ENCODE assay signal across 1 cellular context in genomic region chr5:125401724-125402622, GRCh38.
TF ChIP-seq lines count a peak whose summit lies in the region.

No MANE protein-coding gene starts in this region.

TF ChIP-seq in HepG2, 621 proteins besides CTCF, POLR2A, EP300 and RAD21:
- TF ChIP-seq, protein P1, sequence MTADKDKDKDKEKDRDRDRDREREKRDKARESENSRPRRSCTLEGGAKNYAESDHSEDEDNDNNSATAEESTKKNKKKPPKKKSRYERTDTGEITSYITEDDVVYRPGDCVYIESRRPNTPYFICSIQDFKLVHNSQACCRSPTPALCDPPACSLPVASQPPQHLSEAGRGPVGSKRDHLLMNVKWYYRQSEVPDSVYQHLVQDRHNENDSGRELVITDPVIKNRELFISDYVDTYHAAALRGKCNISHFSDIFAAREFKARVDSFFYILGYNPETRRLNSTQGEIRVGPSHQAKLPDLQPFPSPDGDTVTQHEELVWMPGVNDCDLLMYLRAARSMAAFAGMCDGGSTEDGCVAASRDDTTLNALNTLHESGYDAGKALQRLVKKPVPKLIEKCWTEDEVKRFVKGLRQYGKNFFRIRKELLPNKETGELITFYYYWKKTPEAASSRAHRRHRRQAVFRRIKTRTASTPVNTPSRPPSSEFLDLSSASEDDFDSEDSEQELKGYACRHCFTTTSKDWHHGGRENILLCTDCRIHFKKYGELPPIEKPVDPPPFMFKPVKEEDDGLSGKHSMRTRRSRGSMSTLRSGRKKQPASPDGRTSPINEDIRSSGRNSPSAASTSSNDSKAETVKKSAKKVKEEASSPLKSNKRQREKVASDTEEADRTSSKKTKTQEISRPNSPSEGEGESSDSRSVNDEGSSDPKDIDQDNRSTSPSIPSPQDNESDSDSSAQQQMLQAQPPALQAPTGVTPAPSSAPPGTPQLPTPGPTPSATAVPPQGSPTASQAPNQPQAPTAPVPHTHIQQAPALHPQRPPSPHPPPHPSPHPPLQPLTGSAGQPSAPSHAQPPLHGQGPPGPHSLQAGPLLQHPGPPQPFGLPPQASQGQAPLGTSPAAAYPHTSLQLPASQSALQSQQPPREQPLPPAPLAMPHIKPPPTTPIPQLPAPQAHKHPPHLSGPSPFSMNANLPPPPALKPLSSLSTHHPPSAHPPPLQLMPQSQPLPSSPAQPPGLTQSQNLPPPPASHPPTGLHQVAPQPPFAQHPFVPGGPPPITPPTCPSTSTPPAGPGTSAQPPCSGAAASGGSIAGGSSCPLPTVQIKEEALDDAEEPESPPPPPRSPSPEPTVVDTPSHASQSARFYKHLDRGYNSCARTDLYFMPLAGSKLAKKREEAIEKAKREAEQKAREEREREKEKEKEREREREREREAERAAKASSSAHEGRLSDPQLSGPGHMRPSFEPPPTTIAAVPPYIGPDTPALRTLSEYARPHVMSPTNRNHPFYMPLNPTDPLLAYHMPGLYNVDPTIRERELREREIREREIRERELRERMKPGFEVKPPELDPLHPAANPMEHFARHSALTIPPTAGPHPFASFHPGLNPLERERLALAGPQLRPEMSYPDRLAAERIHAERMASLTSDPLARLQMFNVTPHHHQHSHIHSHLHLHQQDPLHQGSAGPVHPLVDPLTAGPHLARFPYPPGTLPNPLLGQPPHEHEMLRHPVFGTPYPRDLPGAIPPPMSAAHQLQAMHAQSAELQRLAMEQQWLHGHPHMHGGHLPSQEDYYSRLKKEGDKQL (CRISPR knock-in tag; IDR thresholded peaks at IDR 0.05; ENCODE audit: low read depth): no peak
- TF ChIP-seq SMARCE1 (IDR thresholded peaks at IDR 0.05; ENCODE audit: borderline replicate concordance): no peak
- TF ChIP-seq MAZ (IDR thresholded peaks at IDR 0.05; ENCODE audit: borderline replicate concordance, low read depth, low read length): no peak
- no peak for TF ChIP-seq MAZ (CRISPR knock-in tag; IDR thresholded peaks at IDR 0.05; ENCODE audit: low read depth)
- peak in 1 of 2 experiments; percentile 50; a peak in 3 of 4 replicates for TF ChIP-seq MAFK (conservative IDR thresholded peaks at IDR 0.05 in 1 of 2, IDR thresholded peaks at IDR 0.05 in 1 of 2; ENCODE audit: low read length in 2 of 2)
- TF ChIP-seq RAD51 (IDR thresholded peaks at IDR 0.05; ENCODE audit: borderline replicate concordance): peak; percentile 54; the same call in 1 of the 2 replicates
- no peak for TF ChIP-seq ZC3H13 (CRISPR knock-in tag; IDR thresholded peaks at IDR 0.05)
- TF ChIP-seq ZFP41 (CRISPR knock-in tag; IDR thresholded peaks at IDR 0.05; ENCODE audit: borderline replicate concordance): no peak
- no peak for TF ChIP-seq HOMEZ (CRISPR knock-in tag; IDR thresholded peaks at IDR 0.05; ENCODE audit: low read depth)
- TF ChIP-seq MAFF (IDR thresholded peaks at IDR 0.05; ENCODE audit: low read depth, low read length): 0 out of 2 replicates have a peak, but pooled peaks have one; percentile 17
